24 cellular contexts compared by ENCODE assay signal in genomic region chr4:8248091-8248490, GRCh38. TPM values are rescaled to one million over a fixed set of nuclear protein-coding genes. Genes with fewer than 3 reads are reported as not detected.
DNase-seq lines count a peak whose midpoint lies in the region; ATAC-seq, FAIRE-seq and TF ChIP-seq lines count a peak whose summit lies in the region.
"Had no signal": no experiment of that assay in that cellular context is flagged by ENCODE, and none has a peak within 500 bp of the region (broad histone marks: within the 10 kb centered on the region; RNA-seq: fewer than 3 reads in every experiment).

No MANE protein-coding gene starts in this region.

- intact Hi-C loops in kidney (cut with DNase I) (loop anchor here (10.0 kb wide), 1 partner anchor 157 kb away; no protein-coding TSS in a partner anchor), sciatic nerve (cut with DNase I) (no loop called here)

- peaks cover 4 to 5% of the 10 kb centered on the region in 2 donors for H3K4me1 ChIP-seq in kidney (ENCODE audit: control insufficient read depth in 1 of 2, insufficient read depth in 1 of 2, low read depth in 1 of 2, low read length in 2 of 2)
- H3K4me1 ChIP-seq: breast epithelium had no signal

- H3K4me3 ChIP-seq in bronchial epithelial cell (ENCODE audit: low read depth, low read length) (no peak overlapping the region), kidney (ENCODE audit: low read length in 2 of 2) (no peak overlapping the region)
- H3K4me3 ChIP-seq: breast epithelium, ovary, skin epidermis had no signal

- FAIRE-seq in bronchial epithelial cell (lab: Jason Lieb, UNC) (no peak), kidney (lab: Jason Lieb, UNC) (no peak)
- FAIRE-seq: H1 had no signal

- H3K4me1 Mint-ChIP-seq in T-helper 17 cell, result peaks cover 2% of the 10 kb centered on the region
- H3K4me1 Mint-ChIP-seq: activated B cell treated with CpG ODN at 0.5 μM for 24 hours; activated CD4-positive, alpha-beta memory T cell treated with anti-CD3 and anti-CD28 coated beads, Interleukin-2, amount 10 ng/mL, durations not matched to agents 7 days and 5 days had no signal

- peak overlapping the region; percentile 22 to 41 for H3K27ac ChIP-seq in kidney (ENCODE audit: low read depth in 2 of 2, low read length in 2 of 2)
- H3K27ac ChIP-seq: HL-60, ovary had no signal

- peak; percentile 46 for DNase-seq in bronchial epithelial cell (ENCODE audit: low read depth)
- no peak for DNase-seq in kidney
- no peak for DNase-seq in sciatic nerve (ENCODE audit: low spot score)
- no peak for DNase-seq in KBM-7
- DNase-seq in T-helper 17 cell, result no peak
- no peak for DNase-seq in mucosa of gallbladder (ENCODE audit: low spot score)
- DNase-seq: activated B cell treated with CpG ODN at 0.5 μM for 24 hours; activated CD4-positive, alpha-beta memory T cell treated with anti-CD3 and anti-CD28 coated beads, Interleukin-2, amount 10 ng/mL, durations not matched to agents 7 days and 5 days; activated T-cell treated with anti-CD3 and anti-CD28 coated beads, Interleukin-2, amount 50 U/mL, for 24 hours; DND-41; KG1; left colon; NCI-H1105; stimulated activated CD4-positive, alpha-beta T cell treated with anti-CD3 and anti-CD28 coated beads, Interleukin-4, amount 100 ng/mL, for 1 hour had no signal

- H3K36me3 Mint-ChIP-seq in T-helper 17 cell (ENCODE audit: low read depth), result no peaks in the 10 kb centered on the region
- H3K36me3 Mint-ChIP-seq: activated naive CD8-positive, alpha-beta T cell had no signal

- H3K9ac ChIP-seq in kidney (ENCODE audit: low read length in 2 of 2), result no peak overlapping the region

- no peak for TF ChIP-seq EP300 in Ishikawa (IDR thresholded peaks at IDR 0.05; ENCODE audit: borderline replicate concordance)

- no peak overlapping the region for H3K27ac Mint-ChIP-seq in T-helper 17 cell
- H3K27ac Mint-ChIP-seq: activated B cell treated with CpG ODN at 0.5 μM for 24 hours; activated CD4-positive, alpha-beta memory T cell treated with anti-CD3 and anti-CD28 coated beads, Interleukin-2, amount 10 ng/mL, durations not matched to agents 7 days and 5 days; activated naive CD8-positive, alpha-beta T cell; activated T-cell treated with anti-CD3 and anti-CD28 coated beads, Interleukin-2, amount 50 U/mL, for 24 hours; T-helper 2 cell treated with Interferon-gamma antibody and Interleukin-4, amounts not matched to agents 5 μg/mL and 100 μg/mL, for 36 hours had no signal

- no peaks in the 10 kb centered on the region for H3K9me3 ChIP-seq in kidney (ENCODE audit: control insufficient read depth in 1 of 2, low read length in 2 of 2)
- H3K9me3 ChIP-seq in T-helper 17 cell (ENCODE audit: control insufficient read depth, low read length, poor library complexity, severe bottlenecking), result no peaks in the 10 kb centered on the region
- H3K9me3 ChIP-seq: breast epithelium, ovary had no signal

- in situ Hi-C loops in KBM-7 (cut with MboI; ENCODE audit: low pct_unique_long_range_greater_than_20kb, low sequenced_read_pairs), result no loop called here

- no peaks in the 10 kb centered on the region for H3K27me3 ChIP-seq in bronchial epithelial cell (ENCODE audit: control insufficient read depth, insufficient read depth, low read length)
- H3K27me3 ChIP-seq: breast epithelium, ovary had no signal

- TF ChIP-seq RAD21 in Ishikawa (IDR thresholded peaks at IDR 0.05; ENCODE audit: low read depth), result no peak

- no peak overlapping the region for H3K4me3 Mint-ChIP-seq in T-helper 17 cell
- H3K4me3 Mint-ChIP-seq: activated B cell treated with CpG ODN at 0.5 μM for 24 hours; activated CD4-positive, alpha-beta memory T cell treated with anti-CD3 and anti-CD28 coated beads, Interleukin-2, amount 10 ng/mL, durations not matched to agents 7 days and 5 days; activated naive CD8-positive, alpha-beta T cell; activated T-cell treated with anti-CD3 and anti-CD28 coated beads, Interleukin-2, amount 50 U/mL, for 24 hours; T-helper 2 cell treated with Interferon-gamma antibody and Interleukin-4, amounts not matched to agents 5 μg/mL and 100 μg/mL, for 36 hours had no signal

- no peaks in the 10 kb centered on the region for H3K36me3 ChIP-seq in bronchial epithelial cell (ENCODE audit: control insufficient read depth, insufficient read depth, low read length)
- no peaks in the 10 kb centered on the region for H3K36me3 ChIP-seq in kidney (ENCODE audit: control insufficient read depth in 1 of 2, insufficient read depth in 2 of 2, low read length in 2 of 2)
- H3K36me3 ChIP-seq: breast epithelium, ovary had no signal

- TF ChIP-seq CTCF in bronchial epithelial cell (IDR thresholded peaks at IDR 0.05; ENCODE audit: insufficient read depth, low read length, severe bottlenecking), result no peak
- TF ChIP-seq CTCF in kidney (IDR thresholded peaks at IDR 0.05; ENCODE audit: borderline replicate concordance, extremely low read depth, insufficient read depth), result no peak

- peaks cover 4% of the 10 kb centered on the region for H3K27me3 Mint-ChIP-seq in T-helper 17 cell
- H3K27me3 Mint-ChIP-seq: activated B cell treated with CpG ODN at 0.5 μM for 24 hours; activated naive CD8-positive, alpha-beta T cell; activated T-cell treated with anti-CD3 and anti-CD28 coated beads, Interleukin-2, amount 50 U/mL, for 24 hours had no signal

- ATAC-seq in sciatic nerve (peak; percentile 29), T-helper 17 cell (no peak), GM21723 (IDR thresholded peaks at IDR 0.05; ENCODE audit: unreplicated experiment) (no peak)
- ATAC-seq: left colon had no signal

TF ChIP-seq in Ishikawa, 13 proteins besides CTCF, POLR2A, EP300 and RAD21:
- TF ChIP-seq TAF1 (IDR thresholded peaks at IDR 0.05; ENCODE audit: low read depth), result no peak
- peak; percentile 48 for TF ChIP-seq CEBPB (IDR thresholded peaks at IDR 0.05)

RNA-seq across cellular contexts. Expression of gene HTRA3, which starts 21.5 kb away (rescaled TPM):
- total RNA-seq in bronchial epithelial cell (under 0.01 and 0.26 TPM in 2 replicates), kidney (1.7 TPM), sciatic nerve (23.7 TPM), T-helper 17 cell (not detected), mucosa of gallbladder (20.3 TPM)
- 6.5 TPM for polyA plus RNA-seq in kidney (ENCODE audit: insufficient read depth, low read depth, low replicate concordance)
- total RNA-seq: activated B cell treated with CpG ODN at 0.5 μM for 24 hours; activated CD4-positive, alpha-beta memory T cell treated with anti-CD3 and anti-CD28 coated beads, Interleukin-2, amount 10 ng/mL, durations not matched to agents 7 days and 5 days; SK-MEL-5 had no signal

RNA-seq across cellular contexts. Expression of gene SH3TC1, which starts 49.0 kb away (rescaled TPM):
- 32.1 and 33.5 TPM in 2 replicates for total RNA-seq in bronchial epithelial cell
- 127 TPM for total RNA-seq in kidney
- polyA plus RNA-seq in kidney (ENCODE audit: insufficient read depth, low read depth, low replicate concordance), result 43.1 TPM
- 52.2 TPM for total RNA-seq in sciatic nerve
- total RNA-seq in T-helper 17 cell, result 100 to 1,000 TPM; 134 TPM
- 50.9 TPM for total RNA-seq in mucosa of gallbladder
- total RNA-seq: H1 had no signal
